In the genomic region with DNA sequence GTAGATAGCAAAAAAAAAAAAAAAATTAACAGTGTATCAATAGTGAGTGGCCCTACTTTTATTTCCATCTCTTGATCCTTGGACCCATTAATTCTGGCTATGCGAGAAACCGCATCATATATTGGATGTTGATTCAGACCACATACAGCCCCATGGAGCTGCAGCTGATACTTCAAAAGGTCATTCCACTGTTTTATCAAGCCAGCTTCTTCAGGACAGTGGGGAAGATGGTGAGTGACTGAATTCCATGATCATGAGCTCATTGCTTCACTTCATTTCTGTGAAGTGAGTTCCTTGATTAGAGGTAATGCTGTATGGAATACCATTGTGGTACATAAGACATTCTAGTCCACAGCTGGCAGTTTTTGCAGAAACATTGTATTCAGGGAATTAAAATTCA, we compare ENCODE assay signal across 17 cellular contexts.
DNase-seq lines count a peak whose midpoint lies in the region; ATAC-seq and TF ChIP-seq lines count a peak whose summit lies in the region.
"Had no signal": no experiment of that assay in that cellular context is flagged by ENCODE, and none has a peak within 500 bp of the region (broad histone marks: within the 10 kb centered on the region; RNA-seq: fewer than 3 reads in every experiment).

No MANE protein-coding gene starts in this region.

- no peaks in the 10 kb centered on the region for H3K79me2 ChIP-seq in trophoblast cell (ENCODE audit: control insufficient read depth, insufficient read depth, low read length, poor library complexity)

- H3K4me3 ChIP-seq in epithelial cell of esophagus (ENCODE audit: low read length) (no peak overlapping the region), trophoblast cell (ENCODE audit: low read depth, low read length) (no peak overlapping the region), lower lobe of right lung (no peak overlapping the region), mucosa of descending colon (no peak overlapping the region)

- no peak overlapping the region for H4K91ac ChIP-seq in trophoblast cell (ENCODE audit: low read depth, low read length)

- H3K79me1 ChIP-seq in trophoblast cell (ENCODE audit: low read length): no peaks in the 10 kb centered on the region

- no peak overlapping the region for H2BK12ac ChIP-seq in trophoblast cell (ENCODE audit: low read length)

- H3K36me3 ChIP-seq in trophoblast cell (ENCODE audit: control insufficient read depth in 1 of 2, insufficient read depth in 2 of 2, low read length in 2 of 2) (no peaks in the 10 kb centered on the region), lower lobe of right lung (no peaks in the 10 kb centered on the region), mucosa of descending colon (ENCODE audit: low read depth) (no peaks in the 10 kb centered on the region)

- no peaks in the 10 kb centered on the region for H3K4me1 ChIP-seq in trophoblast cell (ENCODE audit: control insufficient read depth in 1 of 2, insufficient read depth in 2 of 2, low read length in 2 of 2)
- H3K4me1 ChIP-seq in lower lobe of right lung: no peaks in the 10 kb centered on the region
- no peaks in the 10 kb centered on the region for H3K4me1 ChIP-seq in mucosa of descending colon (ENCODE audit: low read depth)

- H3K27ac ChIP-seq in trophoblast cell (ENCODE audit: low read depth, low read length) (no peak overlapping the region), lower lobe of right lung (no peak overlapping the region)
- H3K27ac ChIP-seq: C4-2B, HL-60 had no signal

- H3K9ac ChIP-seq in trophoblast cell (ENCODE audit: low read length): no peak overlapping the region

- no peak overlapping the region for H2AFZ ChIP-seq in trophoblast cell (ENCODE audit: insufficient read depth, low read length, poor library complexity)

- H3K4me2 ChIP-seq in trophoblast cell (ENCODE audit: low read length): no peak overlapping the region

- no CpG with 5 or more reads among the region's 2 CpGs for WGBS in trophoblast cell (ENCODE audit: extremely low coverage, insufficient coverage, insufficient read length)

- H3K4ac ChIP-seq in trophoblast cell (ENCODE audit: low read depth, low read length): no peak overlapping the region

- H3K18ac ChIP-seq in trophoblast cell (ENCODE audit: low read length): no peak overlapping the region

- no peak overlapping the region for H4K8ac ChIP-seq in trophoblast cell (ENCODE audit: low read depth, low read length)

- intact Hi-C loops in lower lobe of right lung (cut with DNase I) (no loop called here), mucosa of descending colon (cut with DNase I, micrococcal nuclease) (no loop called here)

- H4K12ac ChIP-seq in trophoblast cell (ENCODE audit: low read depth, low read length): no peak overlapping the region

- no peak for ATAC-seq in HG02885 (IDR thresholded peaks at IDR 0.05; ENCODE audit: poor library complexity, unreplicated experiment)
- no peak for ATAC-seq in lower lobe of right lung
- ATAC-seq in mucosa of descending colon: no peak

- TF ChIP-seq CTCF in epithelial cell of esophagus (IDR thresholded peaks at IDR 0.05; ENCODE audit: insufficient read depth, low read depth, low read length, missing control alignments): no peak
- TF ChIP-seq CTCF in lower lobe of right lung (IDR thresholded peaks at IDR 0.05): no peak
- no peak for TF ChIP-seq CTCF in mucosa of descending colon (IDR thresholded peaks at IDR 0.05)

- H3K9me3 ChIP-seq in trophoblast cell (ENCODE audit: insufficient read depth, low read depth, low read length) (no peaks in the 10 kb centered on the region), lower lobe of right lung (no peaks in the 10 kb centered on the region), mucosa of descending colon (peaks cover 2% of the 10 kb centered on the region)

- no peak overlapping the region for H2BK120ac ChIP-seq in trophoblast cell (ENCODE audit: insufficient read depth, low read length, poor library complexity)

- DNase-seq in ELR (ENCODE audit: low read depth): peak; percentile 17
- peak; percentile 82 for DNase-seq in RPMI7951 (ENCODE audit: low read depth)
- DNase-seq in epithelial cell of esophagus (ENCODE audit: low read depth): peak; percentile 13
- DNase-seq in trophoblast cell: peak; percentile 15 to 37
- no peak for DNase-seq in lower lobe of right lung
- no peak for DNase-seq in mucosa of descending colon
- no peak for DNase-seq in LoVo (ENCODE audit: low spot score)
- DNase-seq: COR-L47, GOT3, NCI-H1436, NCI-H2029, NCI-H2171, NCI-H446 treated with DMSO at 0.1 percent for 48 hours, Right ventricle myocardium superior had no signal

- H2AK5ac ChIP-seq in trophoblast cell (ENCODE audit: low read length): no peak overlapping the region

- H3K23ac ChIP-seq in trophoblast cell (ENCODE audit: low read length): no peak overlapping the region

- H2BK5ac ChIP-seq in trophoblast cell (ENCODE audit: low read depth, low read length, poor library complexity): no peak overlapping the region

- H3K14ac ChIP-seq in trophoblast cell (ENCODE audit: low read length): no peak overlapping the region

- H3K27me3 ChIP-seq in trophoblast cell (ENCODE audit: insufficient read depth, low read length): no peaks in the 10 kb centered on the region
- H3K27me3 ChIP-seq in lower lobe of right lung (ENCODE audit: low read depth): no peaks in the 10 kb centered on the region

Comparison
In these comparisons a context has a peak if more than half of its experiments do, and no peak if none do; other contexts are left out.
1. DNase-seq: peak in ELR (single experiment), RPMI7951 (single experiment), epithelial cell of esophagus (single experiment) and trophoblast cell (2 of 2); none in lower lobe of right lung (single experiment), mucosa of descending colon (0 of 3) and LoVo (single experiment).